In the genomic region with DNA sequence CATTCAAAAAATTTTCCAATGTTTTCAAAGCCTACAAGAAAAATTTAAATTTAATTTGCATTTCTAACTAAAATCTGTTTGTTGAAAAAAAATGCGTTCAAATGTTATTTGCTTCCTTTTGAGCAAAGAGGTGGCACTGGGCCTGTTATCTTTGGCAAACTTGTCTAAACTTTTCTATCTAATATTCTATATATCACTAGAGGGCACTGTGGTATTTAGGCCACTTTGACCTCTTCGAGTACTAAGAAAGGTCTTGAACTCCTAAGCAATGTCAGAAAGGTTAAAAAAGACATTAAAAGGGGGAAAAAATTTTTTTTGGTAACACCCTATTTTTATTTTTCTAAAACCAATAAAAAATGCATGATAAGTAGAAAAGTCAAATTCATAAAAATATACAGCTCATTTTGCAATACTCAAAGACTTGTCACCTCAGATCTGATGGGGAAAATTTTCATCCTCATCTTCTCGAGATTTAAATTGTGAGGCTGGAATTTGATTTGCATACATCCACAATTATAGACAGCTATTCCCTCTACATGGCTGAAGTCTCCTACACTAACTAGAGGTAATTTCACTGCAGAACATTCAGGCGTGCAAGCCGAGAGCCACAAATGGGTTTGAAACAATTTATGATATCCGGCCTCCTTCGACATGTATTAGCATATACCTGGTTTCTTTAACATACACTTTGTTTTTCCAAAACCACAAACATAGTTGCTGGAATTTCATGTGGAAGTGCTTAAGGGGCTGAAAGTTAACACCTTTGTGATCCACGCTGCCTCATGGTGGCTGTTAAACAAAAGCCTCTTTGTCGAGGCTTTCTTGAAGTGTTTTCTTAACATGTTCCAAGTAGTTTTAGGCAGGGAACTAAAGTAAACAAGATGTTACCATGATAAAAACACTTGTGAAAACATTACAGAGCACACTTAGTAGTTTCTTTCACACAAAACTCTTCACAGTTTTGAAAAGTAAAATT, we compare ENCODE assay signal across 8 cellular contexts.
DNase-seq lines count a peak whose midpoint lies in the region; ATAC-seq and TF ChIP-seq lines count a peak whose summit lies in the region.

No MANE protein-coding gene starts in this region.

- CTCF ChIA-PET in activated CD8-positive, alpha-beta T cell treated with anti-CD3 and anti-CD28 coated beads for 36 hours (lab: Charles Lee): interaction anchor here (0.7 to 2.2 kb wide), 13 partner anchors 9 to 366 kb away, joined by 3 to 10 read pairs (median 4); no protein-coding TSS in a partner anchor
- CTCF ChIA-PET in activated CD8-positive, alpha-beta T cell treated with anti-CD3 and anti-CD28 coated beads, Interleukin-2, amount 10 ng/mL, durations not matched to agents 7 days and 5 days (lab: Charles Lee): interaction anchor here (0.7 to 3.3 kb wide), 17 partner anchors 9 to 487 kb away, joined by 3 to 22 read pairs (median 3); no protein-coding TSS in a partner anchor

- H3K36me3 Mint-ChIP-seq in activated CD8-positive, alpha-beta T cell treated with anti-CD3 and anti-CD28 coated beads for 36 hours (ENCODE audit: low read depth): peaks cover 48% of the 10 kb centered on the region
- peaks cover 33% of the 10 kb centered on the region for H3K36me3 Mint-ChIP-seq in activated CD8-positive, alpha-beta T cell treated with anti-CD3 and anti-CD28 coated beads, Interleukin-2, amount 10 ng/mL, durations not matched to agents 7 days and 5 days (ENCODE audit: low read depth)
- H3K36me3 Mint-ChIP-seq in activated naive CD8-positive, alpha-beta T cell treated with anti-CD3 and anti-CD28 coated beads, Interleukin-2, amount 50 U/mL, for 24 hours (ENCODE audit: low read depth): peaks cover 42% of the 10 kb centered on the region

- H3K4me3 Mint-ChIP-seq in activated CD8-positive, alpha-beta T cell treated with anti-CD3 and anti-CD28 coated beads for 36 hours: no peak overlapping the region
- no peak overlapping the region for H3K4me3 Mint-ChIP-seq in activated CD8-positive, alpha-beta T cell treated with anti-CD3 and anti-CD28 coated beads, Interleukin-2, amount 10 ng/mL, durations not matched to agents 7 days and 5 days
- no peak overlapping the region for H3K4me3 Mint-ChIP-seq in activated naive CD8-positive, alpha-beta T cell treated with anti-CD3 and anti-CD28 coated beads, Interleukin-2, amount 50 U/mL, for 24 hours

- H3K27me3 Mint-ChIP-seq in activated CD8-positive, alpha-beta T cell treated with anti-CD3 and anti-CD28 coated beads for 36 hours: no peaks in the 10 kb centered on the region
- H3K27me3 Mint-ChIP-seq in activated CD8-positive, alpha-beta T cell treated with anti-CD3 and anti-CD28 coated beads, Interleukin-2, amount 10 ng/mL, durations not matched to agents 7 days and 5 days (ENCODE audit: low read depth): no peaks in the 10 kb centered on the region
- H3K27me3 Mint-ChIP-seq in activated naive CD8-positive, alpha-beta T cell treated with anti-CD3 and anti-CD28 coated beads, Interleukin-2, amount 50 U/mL, for 24 hours: no peaks in the 10 kb centered on the region

- no peaks in the 10 kb centered on the region for H3K9me3 Mint-ChIP-seq in activated CD8-positive, alpha-beta T cell treated with anti-CD3 and anti-CD28 coated beads for 36 hours
- no peaks in the 10 kb centered on the region for H3K9me3 Mint-ChIP-seq in activated CD8-positive, alpha-beta T cell treated with anti-CD3 and anti-CD28 coated beads, Interleukin-2, amount 10 ng/mL, durations not matched to agents 7 days and 5 days (ENCODE audit: insufficient read depth)
- H3K9me3 Mint-ChIP-seq in activated naive CD8-positive, alpha-beta T cell treated with anti-CD3 and anti-CD28 coated beads, Interleukin-2, amount 50 U/mL, for 24 hours: no peaks in the 10 kb centered on the region

- no peak overlapping the region for H3K4me3 ChIP-seq in stomach smooth muscle (ENCODE audit: low read length in 2 of 2)

- H3K27me3 ChIP-seq in stomach smooth muscle (ENCODE audit: control insufficient read depth in 1 of 2, insufficient read depth in 2 of 2, low read length in 2 of 2): no peaks in the 10 kb centered on the region

- peak overlapping the region; percentile 25 for H3K27ac ChIP-seq in stomach smooth muscle (ENCODE audit: low read length)

- DNase-seq in activated CD8-positive, alpha-beta T cell treated with anti-CD3 and anti-CD28 coated beads for 36 hours: no peak
- no peak for DNase-seq in activated CD8-positive, alpha-beta T cell treated with anti-CD3 and anti-CD28 coated beads, Interleukin-2, amount 10 ng/mL, durations not matched to agents 7 days and 5 days
- peak; percentile 22 for DNase-seq in M059J (ENCODE audit: low read depth)
- no peak for DNase-seq in activated naive CD8-positive, alpha-beta T cell treated with anti-CD3 and anti-CD28 coated beads, Interleukin-2, amount 50 U/mL, for 24 hours
- peak; percentile 51 for DNase-seq in iPS DF 4.7 (ENCODE audit: extremely low read depth, low spot score)
- no peak for DNase-seq in stimulated activated naive CD4-positive, alpha-beta T cell treated with Interleukin-2 at 50 U/mL for 16 hours (lab: John Stamatoyannopoulos, UW)

- peaks cover 0 to 3% of the 10 kb centered on the region in 2 donors for H3K36me3 ChIP-seq in stomach smooth muscle (ENCODE audit: control insufficient read depth in 2 of 2, insufficient read depth in 2 of 2, low read length in 2 of 2)

- H3K9ac ChIP-seq in stomach smooth muscle (ENCODE audit: low read length in 2 of 2): no peak overlapping the region

- peak; percentile 63 for TF ChIP-seq CTCF in activated CD8-positive, alpha-beta T cell treated with anti-CD3 and anti-CD28 coated beads for 36 hours (IDR thresholded peaks at IDR 0.05)

- peaks cover 20% of the 10 kb centered on the region for H3K4me1 ChIP-seq in stomach smooth muscle (ENCODE audit: control insufficient read depth, insufficient read depth, low read length)

- intact Hi-C loops in activated CD8-positive, alpha-beta T cell treated with anti-CD3 and anti-CD28 coated beads for 36 hours (cut with micrococcal nuclease): loop anchor here (5.0 to 10.0 kb wide), 2 partner anchors 295 to 578 kb away; a partner anchor contains a TSS

- peak overlapping the region; percentile 93 for H3K27ac Mint-ChIP-seq in activated CD8-positive, alpha-beta T cell treated with anti-CD3 and anti-CD28 coated beads for 36 hours
- no peak overlapping the region for H3K27ac Mint-ChIP-seq in activated CD8-positive, alpha-beta T cell treated with anti-CD3 and anti-CD28 coated beads, Interleukin-2, amount 10 ng/mL, durations not matched to agents 7 days and 5 days
- H3K27ac Mint-ChIP-seq in activated naive CD8-positive, alpha-beta T cell treated with anti-CD3 and anti-CD28 coated beads, Interleukin-2, amount 50 U/mL, for 24 hours: peak overlapping the region; percentile 97

- no peak for ATAC-seq in activated CD8-positive, alpha-beta T cell treated with anti-CD3 and anti-CD28 coated beads for 36 hours
- no peak for ATAC-seq in activated CD8-positive, alpha-beta T cell treated with anti-CD3 and anti-CD28 coated beads, Interleukin-2, amount 10 ng/mL, durations not matched to agents 7 days and 5 days
- ATAC-seq in activated naive CD8-positive, alpha-beta T cell treated with anti-CD3 and anti-CD28 coated beads, Interleukin-2, amount 50 U/mL, for 24 hours: no peak
- ATAC-seq in HG02610 (IDR thresholded peaks at IDR 0.05; ENCODE audit: unreplicated experiment): no peak

- H3K4me1 Mint-ChIP-seq in activated CD8-positive, alpha-beta T cell treated with anti-CD3 and anti-CD28 coated beads for 36 hours (ENCODE audit: low read depth): peaks cover 73% of the 10 kb centered on the region
- H3K4me1 Mint-ChIP-seq in activated CD8-positive, alpha-beta T cell treated with anti-CD3 and anti-CD28 coated beads, Interleukin-2, amount 10 ng/mL, durations not matched to agents 7 days and 5 days (ENCODE audit: low read depth): peaks cover 56% of the 10 kb centered on the region
- H3K4me1 Mint-ChIP-seq in activated naive CD8-positive, alpha-beta T cell treated with anti-CD3 and anti-CD28 coated beads, Interleukin-2, amount 50 U/mL, for 24 hours: peaks cover 80% of the 10 kb centered on the region

- POLR2A ChIA-PET in activated CD8-positive, alpha-beta T cell treated with anti-CD3 and anti-CD28 coated beads for 36 hours (lab: Charles Lee): no interaction called here
- POLR2A ChIA-PET in activated CD8-positive, alpha-beta T cell treated with anti-CD3 and anti-CD28 coated beads, Interleukin-2, amount 10 ng/mL, durations not matched to agents 7 days and 5 days (lab: Charles Lee): interaction anchor here (0.8 to 0.9 kb wide), 2 partner anchors 23 to 64 kb away, joined by 3 to 4 read pairs; no protein-coding TSS in a partner anchor

- H3K9me3 ChIP-seq in stomach smooth muscle (ENCODE audit: control insufficient read depth in 2 of 2, low read length in 2 of 2): no peaks in the 10 kb centered on the region

Comparison
In these comparisons a context has a peak if more than half of its experiments do, and no peak if none do; other contexts are left out.
1. DNase-seq: peak in M059J (single experiment) and iPS DF 4.7 (single experiment); none in activated CD8-positive, alpha-beta T cell treated with anti-CD3 and anti-CD28 coated beads for 36 hours (single experiment), activated CD8-positive, alpha-beta T cell treated with anti-CD3 and anti-CD28 coated beads, Interleukin-2, amount 10 ng/mL, durations not matched to agents 7 days and 5 days (single experiment), activated naive CD8-positive, alpha-beta T cell treated with anti-CD3 and anti-CD28 coated beads, Interleukin-2, amount 50 U/mL, for 24 hours (single experiment) and stimulated activated naive CD4-positive, alpha-beta T cell treated with Interleukin-2 at 50 U/mL for 16 hours (single experiment).